Comparison of ENCODE assay signal across 18 cellular contexts in the genomic region with DNA sequence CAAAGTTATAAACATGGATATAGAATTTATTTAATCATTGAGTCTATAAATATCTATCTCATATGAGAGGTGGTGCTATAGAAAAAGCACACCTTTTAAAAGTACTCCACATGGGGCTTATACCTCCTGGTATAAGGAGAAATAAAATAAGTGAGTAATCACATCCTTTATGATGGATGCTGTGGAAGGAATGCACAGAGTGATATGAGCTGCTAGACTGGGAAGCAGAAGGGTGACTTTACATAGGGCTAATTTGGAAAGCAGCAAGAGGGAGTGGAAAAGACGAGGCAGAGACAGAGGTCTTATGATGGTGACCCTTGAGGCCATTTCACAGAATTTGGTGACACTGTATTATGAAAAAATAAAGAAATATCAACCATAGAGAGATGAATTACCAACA.
"Had no signal": no experiment of that assay in that cellular context is flagged by ENCODE, and none has a peak within 500 bp of the region (broad histone marks: within the 10 kb centered on the region; RNA-seq: fewer than 3 reads in every experiment).

No MANE protein-coding gene starts in this region.

- ATAC-seq: activated naive CD8-positive, alpha-beta T cell treated with anti-CD3 and anti-CD28 coated beads, Interleukin-2, amount 50 U/mL, for 24 hours; left colon; stimulated activated effector memory CD8-positive, alpha-beta T cell treated with anti-CD3 and anti-CD28 coated beads, Interleukin-12 subunit alpha, Interleukin-12 subunit beta, amount 100 ng/mL, for 72 hours had no signal

- H3K4me1 ChIP-seq: neural progenitor cell had no signal

- H3K9me3 ChIP-seq: lower lobe of right lung, pancreas, thoracic aorta had no signal

- H3K36me3 ChIP-seq: lower lobe of right lung, neural progenitor cell, pancreas, thoracic aorta had no signal

- DNase-seq: activated CD4-positive, alpha-beta T cell treated with anti-CD3 and anti-CD28 coated beads, Interleukin-2, amount 10 ng/mL, durations not matched to agents 7 days and 5 days; activated CD8-positive, alpha-beta memory T cell treated with anti-CD3 and anti-CD28 coated beads for 24 hours; activated naive CD4-positive, alpha-beta T cell treated with Interleukin-2 at 50 U/mL for 16 hours; activated naive CD8-positive, alpha-beta T cell treated with anti-CD3 and anti-CD28 coated beads, Interleukin-2, amount 50 U/mL, for 24 hours; activated T-cell treated with anti-CD3 and anti-CD28 coated beads for 4 hours; caudate nucleus; effector CD4-positive, alpha-beta T cell; foreskin melanocyte; head of caudate nucleus; left colon; lower lobe of right lung; pancreas; stimulated activated CD4-positive, alpha-beta T cell treated with anti-CD3 and anti-CD28 coated beads, Interleukin-12 subunit alpha, Interleukin-12 subunit beta, amount 100 ng/mL, for 4 hours had no signal

- H2AFZ ChIP-seq: neural progenitor cell had no signal

- H3K4me3 ChIP-seq: coronary artery, lower lobe of right lung, neural progenitor cell, pancreas, thoracic aorta had no signal

- FAIRE-seq: islet of Langerhans had no signal

- H3K27ac ChIP-seq: lower lobe of right lung, neural progenitor cell, pancreas had no signal

- H3K27me3 ChIP-seq: neural progenitor cell, pancreas had no signal
